ENCODE assay signal across 8 cellular contexts in the genomic region with DNA sequence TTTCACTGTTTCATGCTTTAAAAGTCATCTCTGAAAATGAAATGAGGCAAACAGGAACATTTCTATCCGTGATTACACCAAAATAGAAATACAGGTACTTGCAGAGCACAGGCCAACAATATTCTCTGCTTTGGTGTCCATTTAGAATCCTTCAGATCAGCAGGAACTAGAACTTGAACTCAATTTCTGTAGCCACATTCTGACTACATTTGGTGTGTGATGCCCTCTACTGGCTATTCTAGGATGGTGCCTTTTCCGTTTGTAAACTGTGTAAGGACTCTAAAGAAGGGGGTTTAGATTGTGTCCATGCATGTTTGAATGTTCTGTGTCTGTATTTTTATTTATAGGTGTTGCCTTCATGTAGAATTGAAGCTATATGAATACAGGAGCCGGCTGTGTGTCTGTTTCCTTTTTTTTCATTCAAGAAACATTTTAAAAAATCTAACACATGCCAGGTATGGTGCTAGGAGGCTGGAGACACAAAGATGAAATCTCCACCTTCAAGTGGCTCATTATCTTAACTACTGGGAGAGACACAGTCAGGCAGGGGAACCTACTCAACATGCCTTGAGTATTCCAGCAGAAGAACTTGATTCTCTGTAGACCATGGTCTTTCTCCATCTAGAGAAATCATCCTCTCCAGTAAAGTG. TPM values are rescaled to one million over a fixed set of nuclear protein-coding genes. Genes with fewer than 3 reads are reported as not detected.
DNase-seq lines count a peak whose midpoint lies in the region; ATAC-seq and TF ChIP-seq lines count a peak whose summit lies in the region.

No MANE protein-coding gene starts in this region.

- H2BK120ac ChIP-seq in neuronal stem cell (ENCODE audit: low read depth, low read length), result no peak overlapping the region

- H3K9ac ChIP-seq in neuronal stem cell (ENCODE audit: low read depth, low read length, poor library complexity), result no peak overlapping the region

- DNase-seq in DMS114 treated with DMSO at 0.1 percent for 48 hours (lab: John Stamatoyannopoulos, UW; ENCODE audit: unreplicated experiment) (peak; percentile 80), HUDEP-2 (lab: John Stamatoyannopoulos, UW; ENCODE audit: unreplicated experiment in 76 of 76) (peak in 41 of 76 experiments; percentile 7 to 74 (median 45)), NOMO-1 (lab: John Stamatoyannopoulos, UW; ENCODE audit: unreplicated experiment in 2 of 2) (peak; percentile 38 to 85), fibroblast of the aortic adventitia (ENCODE audit: low read depth) (peak; percentile 89), neuronal stem cell (ENCODE audit: low spot score) (peak; percentile 43)
- DNase-seq in activated T-cell treated with anti-CD3 and anti-CD28 coated beads, Interleukin-2, amount 50 U/mL, for 48 hours, result peak; percentile 31 to 43

- peaks cover 0 to 2% of the 10 kb centered on the region in 2 donors for H3K4me1 ChIP-seq in neuronal stem cell (ENCODE audit: control insufficient read depth in 2 of 2, insufficient read depth in 1 of 2, low read depth in 1 of 2, low read length in 2 of 2)

- ATAC-seq in GM21381 (IDR thresholded peaks at IDR 0.05; ENCODE audit: unreplicated experiment) (peak; percentile 75), GM21825 (IDR thresholded peaks at IDR 0.05; ENCODE audit: unreplicated experiment) (no peak)

- H4K91ac ChIP-seq in neuronal stem cell (ENCODE audit: low read depth, low read length, poor library complexity), result no peak overlapping the region

- no peak overlapping the region for H2AK5ac ChIP-seq in neuronal stem cell (ENCODE audit: low read depth, low read length)

- no peak overlapping the region for H2BK15ac ChIP-seq in neuronal stem cell (ENCODE audit: low read length)

- H3K79me1 ChIP-seq in neuronal stem cell (ENCODE audit: low read depth, low read length), result no peaks in the 10 kb centered on the region

- H3K27me3 ChIP-seq in neuronal stem cell (ENCODE audit: control insufficient read depth in 3 of 3, insufficient read depth in 3 of 3, low read depth in 1 of 3, low read length in 3 of 3), result no peaks in the 10 kb centered on the region

- no peak overlapping the region for H3K23ac ChIP-seq in neuronal stem cell (ENCODE audit: low read depth, low read length, poor library complexity)

- WGBS in neuronal stem cell (ENCODE audit: extremely low coverage in 2 of 2, insufficient read length in 2 of 2, insufficient replicate concordance in 1 of 2), 2 donors, result no CpG with 5 or more reads among the region's 3 CpGs

- H3K14ac ChIP-seq in neuronal stem cell (ENCODE audit: low read length), result no peak overlapping the region

- H3K4ac ChIP-seq in neuronal stem cell (ENCODE audit: low read length), result no peak overlapping the region

- H3K9me3 ChIP-seq in neuronal stem cell (replicated peaks in 1 of 2; ENCODE audit: control insufficient read depth in 2 of 2, insufficient read depth in 1 of 2, low read depth in 1 of 2, low read length in 2 of 2), result no peaks in the 10 kb centered on the region

- no peak overlapping the region for H2AFZ ChIP-seq in neuronal stem cell (ENCODE audit: low read length)

- no peaks in the 10 kb centered on the region for H3K36me3 ChIP-seq in neuronal stem cell (replicated peaks in 1 of 2; ENCODE audit: control insufficient read depth in 2 of 2, insufficient read depth in 2 of 2, low read length in 2 of 2)

- no peak overlapping the region for H3K27ac ChIP-seq in neuronal stem cell (replicated peaks; ENCODE audit: low read length)

- no peak overlapping the region for H4K8ac ChIP-seq in neuronal stem cell (ENCODE audit: low read depth, low read length)

- H2BK5ac ChIP-seq in neuronal stem cell (ENCODE audit: low read length), result no peak overlapping the region

- H3K4me3 ChIP-seq in fibroblast of the aortic adventitia (ENCODE audit: low read depth, low read length) (no peak overlapping the region), neuronal stem cell (ENCODE audit: low read length in 2 of 2) (no peak overlapping the region)

- H3K18ac ChIP-seq in neuronal stem cell (ENCODE audit: low read length), result no peak overlapping the region

- TF ChIP-seq CTCF in fibroblast of the aortic adventitia (IDR thresholded peaks at IDR 0.05; ENCODE audit: insufficient read depth, low read length), result peak; percentile 84

- no peak overlapping the region for H2BK12ac ChIP-seq in neuronal stem cell (ENCODE audit: low read length)

- no peak overlapping the region for H3K4me2 ChIP-seq in neuronal stem cell (ENCODE audit: insufficient read depth, low read length, poor library complexity, severe bottlenecking)

RNA-seq across cellular contexts. Expression of a gene that starts 7.6 kb away (rescaled TPM):
- total RNA-seq in fibroblast of the aortic adventitia (ENCODE audit: low replicate concordance), result 11.2 and 15.2 TPM in 2 replicates
- 18.0 TPM for polyA plus RNA-seq in neuronal stem cell (2013, experiment 1 of 2)
- 18.2 TPM for polyA plus RNA-seq in neuronal stem cell (2013, experiment 2 of 2)

Comparison
In these comparisons a context has a peak if more than half of its experiments do, and no peak if none do; other contexts are left out.
1. DNase-seq: peak in every context shown above with its lines; median percentile 89 in fibroblast of the aortic adventitia; 80 in DMS114 treated with DMSO at 0.1 percent for 48 hours; 62 in NOMO-1; 45 in HUDEP-2; 43 in neuronal stem cell; 37 in activated T-cell treated with anti-CD3 and anti-CD28 coated beads, Interleukin-2, amount 50 U/mL, for 48 hours.